1 cellular context compared by ENCODE assay signal in genomic region chr20:2101935-2102584, GRCh38.
TF ChIP-seq lines count a peak whose summit lies in the region.

No MANE protein-coding gene starts in this region.

TF ChIP-seq in K562, 482 proteins besides CTCF, POLR2A, EP300 and RAD21 (continued from another document and continues in another):
- TF ChIP-seq JUN (IDR thresholded peaks at IDR 0.05; ENCODE audit: borderline replicate concordance, low read depth, low read length): 0 out of 2 replicates have a peak, but pooled peaks have one; percentile 9
- TF ChIP-seq JUN (CRISPR knock-in tag; IDR thresholded peaks at IDR 0.05; ENCODE audit: borderline replicate concordance): no peak
- no peak for TF ChIP-seq MECOM (CRISPR knock-in tag; IDR thresholded peaks at IDR 0.05)
- peak in 1 of 2 experiments; percentile 99; a peak in 2 of 4 replicates for TF ChIP-seq NONO (IDR thresholded peaks at IDR 0.05; ENCODE audit: low read depth in 2 of 2, low read length in 1 of 2)
- TF ChIP-seq GABPA (tag; conservative IDR thresholded peaks at IDR 0.05; ENCODE audit: low read depth): peak; percentile 88
- TF ChIP-seq ZNF75A (CRISPR knock-in tag; IDR thresholded peaks at IDR 0.05): no peak
- peak; percentile 14; the same call in 1 of the 2 replicates for TF ChIP-seq ZBTB2 (IDR thresholded peaks at IDR 0.05)
- peak; percentile 99 for TF ChIP-seq FOXM1 (IDR thresholded peaks at IDR 0.05; ENCODE audit: low read depth)
- no peak for TF ChIP-seq FOXM1 (CRISPR knock-in tag; IDR thresholded peaks at IDR 0.05; ENCODE audit: low read depth)
- TF ChIP-seq TAF9B (IDR thresholded peaks at IDR 0.05; ENCODE audit: partially characterized antibody): peak; percentile 35
- peak; percentile 67 for TF ChIP-seq POLR2B (IDR thresholded peaks at IDR 0.05; ENCODE audit: low read depth, partially characterized antibody)
- TF ChIP-seq SP1 (CRISPR knock-in tag; IDR thresholded peaks at IDR 0.05): peak; percentile 73; the same call in 1 of the 2 replicates
- peak in 1 of 3 experiments; percentile 37; a peak in 1 of 6 replicates for TF ChIP-seq ZBTB11 (CRISPR knock-in tag; IDR thresholded peaks at IDR 0.05)
- TF ChIP-seq ATF3 (IDR thresholded peaks at IDR 0.05): 0 out of 2 replicates have a peak, but pooled peaks have one; percentile 51
- TF ChIP-seq ATF3 (CRISPR knock-in tag; conservative IDR thresholded peaks at IDR 0.05): no peak
- TF ChIP-seq YY1 (IDR thresholded peaks at IDR 0.05; ENCODE audit: borderline replicate concordance in 1 of 3, control insufficient read depth in 1 of 3, extremely low read depth in 1 of 3, insufficient read depth in 3 of 3, insufficient read length in 1 of 3, insufficient replicate concordance in 2 of 3, low read depth in 1 of 3, low read length in 2 of 3): peak in 1 of 3 experiments; percentile 18
- 0 out of 2 replicates have a peak, but pooled peaks have one; percentile 32 for TF ChIP-seq TRIM28 (IDR thresholded peaks at IDR 0.05)
- TF ChIP-seq TOE1 (IDR thresholded peaks at IDR 0.05; ENCODE audit: borderline replicate concordance): peak; percentile 99
- TF ChIP-seq TOE1 (CRISPR knock-in tag; IDR thresholded peaks at IDR 0.05; ENCODE audit: borderline replicate concordance, low read depth): no peak
- no peak for TF ChIP-seq MCM7 (IDR thresholded peaks at IDR 0.05)
- TF ChIP-seq CREB1 (IDR thresholded peaks at IDR 0.05): 0 out of 2 replicates have a peak, but pooled peaks have one; percentile 15
- peak; percentile 33; the same call in 1 of the 2 replicates for TF ChIP-seq CREB1 (CRISPR knock-in tag; IDR thresholded peaks at IDR 0.05)
- peak; percentile 38; the same call in 1 of the 2 replicates for TF ChIP-seq CREB3L1 (IDR thresholded peaks at IDR 0.05; ENCODE audit: borderline replicate concordance, low read depth)
- peak in 1 of 2 experiments; percentile 32; a peak in 1 of 4 replicates for TF ChIP-seq SIX5 (IDR thresholded peaks at IDR 0.05; ENCODE audit: borderline replicate concordance in 1 of 2, insufficient read depth in 1 of 2, low read depth in 1 of 2, low read length in 2 of 2)
- peak; percentile 30; the same call in 1 of the 2 replicates for TF ChIP-seq FOXP1 (CRISPR knock-in tag; IDR thresholded peaks at IDR 0.05)
- TF ChIP-seq TRIM24 (IDR thresholded peaks at IDR 0.05): peak in 1 of 2 experiments; percentile 65; a peak in 2 of 4 replicates
- TF ChIP-seq HMGN3 (IDR thresholded peaks at IDR 0.05; ENCODE audit: borderline replicate concordance, extremely low read depth, insufficient read length, low read depth, low read length): peak; percentile 43
- peak; percentile 48; the same call in 1 of the 2 replicates for TF ChIP-seq AFF4 (CRISPR knock-in tag; IDR thresholded peaks at IDR 0.05)
- peak; percentile 42; the same call in 1 of the 2 replicates for TF ChIP-seq LCOR (CRISPR knock-in tag; IDR thresholded peaks at IDR 0.05)
- peak; percentile 96 to 100 for TF ChIP-seq FOXK2 (conservative IDR thresholded peaks at IDR 0.05 in 1 of 2, IDR thresholded peaks at IDR 0.05 in 1 of 2; ENCODE audit: low read depth in 2 of 2)
- TF ChIP-seq ASH1L (IDR thresholded peaks at IDR 0.05; ENCODE audit: borderline replicate concordance, low read depth, partially characterized antibody): peak; percentile 93
- peak; percentile 12 for TF ChIP-seq HNRNPLL (IDR thresholded peaks at IDR 0.05; ENCODE audit: low read depth, low read length, poor library complexity, severe bottlenecking)
- TF ChIP-seq ETV1 (tag; conservative IDR thresholded peaks at IDR 0.05; ENCODE audit: low read depth): peak; percentile 98
- no peak for TF ChIP-seq SREBF2 (CRISPR knock-in tag; IDR thresholded peaks at IDR 0.05)
- peak; percentile 31 for TF ChIP-seq FIP1L1 (IDR thresholded peaks at IDR 0.05; ENCODE audit: low read depth, low read length, poor library complexity, severe bottlenecking)
- TF ChIP-seq NCOA2 (IDR thresholded peaks at IDR 0.05; ENCODE audit: partially characterized antibody in 2 of 2): peak in 1 of 2 experiments; percentile 81
- 0 out of 2 replicates have a peak, but pooled peaks have one; percentile 45 for TF ChIP-seq CHAMP1 (IDR thresholded peaks at IDR 0.05)
- no peak for TF ChIP-seq POLR3A (IDR thresholded peaks at IDR 0.05; ENCODE audit: borderline replicate concordance, extremely low read depth, insufficient read depth, insufficient read length)
- peak; percentile 71; the same call in 1 of the 2 replicates for TF ChIP-seq MIER1 (IDR thresholded peaks at IDR 0.05; ENCODE audit: low read depth)
- peak in 1 of 2 experiments; percentile 46; a peak in 1 of 4 replicates for TF ChIP-seq FOXA3 (CRISPR knock-in tag; conservative IDR thresholded peaks at IDR 0.05 in 1 of 2, IDR thresholded peaks at IDR 0.05 in 1 of 2)
- peak; percentile 36; the same call in 1 of the 2 replicates for TF ChIP-seq L3MBTL2 (IDR thresholded peaks at IDR 0.05)
- peak; percentile 90 for TF ChIP-seq ELF2 (CRISPR knock-in tag; IDR thresholded peaks at IDR 0.05)
- no peak for TF ChIP-seq ATF1 (CRISPR knock-in tag; IDR thresholded peaks at IDR 0.05)
- TF ChIP-seq ATF1 (tag; IDR thresholded peaks at IDR 0.05): peak; percentile 73
- no peak for TF ChIP-seq NR2C2 (CRISPR knock-in tag; IDR thresholded peaks at IDR 0.05)
- peak; percentile 49; the same call in 1 of the 2 replicates for TF ChIP-seq NR2C2 (tag; IDR thresholded peaks at IDR 0.05)
- TF ChIP-seq EP400 (IDR thresholded peaks at IDR 0.05): peak; percentile 70
- peak; percentile 85; the same call in 1 of the 2 replicates for TF ChIP-seq PHF8 (IDR thresholded peaks at IDR 0.05; ENCODE audit: borderline replicate concordance, low read length)
- no peak for TF ChIP-seq TAL1 (IDR thresholded peaks at IDR 0.05)
- TF ChIP-seq ELF4 (CRISPR knock-in tag; IDR thresholded peaks at IDR 0.05): peak; percentile 74; the same call in 1 of the 2 replicates
- peak in 1 of 2 experiments; percentile 78; a peak in 2 of 4 replicates for TF ChIP-seq ZNF639 (CRISPR knock-in tag; conservative IDR thresholded peaks at IDR 0.05 in 1 of 2, IDR thresholded peaks at IDR 0.05 in 1 of 2)
- TF ChIP-seq RBFOX2 (IDR thresholded peaks at IDR 0.05; ENCODE audit: low read depth, low read length): peak; percentile 86
- TF ChIP-seq PTBP1 (IDR thresholded peaks at IDR 0.05; ENCODE audit: low read depth, low read length): no peak
- TF ChIP-seq CREM (IDR thresholded peaks at IDR 0.05; ENCODE audit: low read depth): peak; percentile 50
- peak; percentile 11; the same call in 1 of the 2 replicates for TF ChIP-seq PML (IDR thresholded peaks at IDR 0.05; ENCODE audit: low read length)
- peak; percentile 10; the same call in 1 of the 2 replicates for TF ChIP-seq PHF21A (IDR thresholded peaks at IDR 0.05; ENCODE audit: borderline replicate concordance, low read depth)
- TF ChIP-seq ARID1B (IDR thresholded peaks at IDR 0.05): no peak
